In the genomic region with DNA sequence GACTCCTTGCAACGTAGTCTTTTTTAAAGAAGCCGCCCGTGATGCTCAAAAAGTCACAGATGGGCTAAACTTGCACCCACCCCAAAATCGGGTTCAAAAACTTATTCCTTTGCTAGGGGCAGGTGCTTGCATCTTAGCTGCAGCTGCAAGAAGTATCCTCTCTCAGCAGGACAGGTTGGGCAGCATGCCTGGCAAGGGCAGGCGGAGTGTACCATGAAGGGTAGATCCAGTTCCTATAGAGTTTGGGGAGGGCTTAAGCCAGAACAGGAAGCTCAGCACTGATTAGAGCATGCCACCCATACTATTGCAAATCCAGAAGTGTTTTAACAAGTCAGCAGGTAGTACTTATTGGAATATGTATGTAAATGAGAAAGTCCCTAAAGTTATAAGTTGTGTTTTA, we compare ENCODE assay signal across 1 cellular context.
TF ChIP-seq lines count a peak whose summit lies in the region.

No MANE protein-coding gene starts in this region.

TF ChIP-seq in H1, 55 proteins besides CTCF, POLR2A, EP300 and RAD21 (continued from another document):
- no peak for TF ChIP-seq SIN3A (conservative IDR thresholded peaks at IDR 0.05 in 1 of 2, IDR thresholded peaks at IDR 0.05 in 1 of 2; ENCODE audit: low read depth in 1 of 2, low read length in 2 of 2)
- TF ChIP-seq, protein P1, sequence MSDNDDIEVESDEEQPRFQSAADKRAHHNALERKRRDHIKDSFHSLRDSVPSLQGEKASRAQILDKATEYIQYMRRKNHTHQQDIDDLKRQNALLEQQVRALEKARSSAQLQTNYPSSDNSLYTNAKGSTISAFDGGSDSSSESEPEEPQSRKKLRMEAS (IDR thresholded peaks at IDR 0.05): no peak
- TF ChIP-seq TAF1 (IDR thresholded peaks at IDR 0.05; ENCODE audit: low read depth, low read length): no peak
- no peak for TF ChIP-seq YY1 (IDR thresholded peaks at IDR 0.05; ENCODE audit: low read depth, low read length)
- no peak for TF ChIP-seq HDAC6 (IDR thresholded peaks at IDR 0.05; ENCODE audit: low read depth, low read length)
- TF ChIP-seq ZNF274 (IDR thresholded peaks at IDR 0.05; ENCODE audit: borderline replicate concordance, extremely low read depth, low read length): no peak
- TF ChIP-seq NRF1 (IDR thresholded peaks at IDR 0.05; ENCODE audit: low read depth, low read length): no peak
- TF ChIP-seq BCL11A (IDR thresholded peaks at IDR 0.05; ENCODE audit: low read depth in 2 of 2, low read length in 2 of 2): no peak
- no peak for TF ChIP-seq JUND (IDR thresholded peaks at IDR 0.05; ENCODE audit: low read length)
- TF ChIP-seq EGR1 (IDR thresholded peaks at IDR 0.05; ENCODE audit: borderline replicate concordance, low read depth, low read length): no peak
- TF ChIP-seq POLR2AphosphoS5 (IDR thresholded peaks at IDR 0.05; ENCODE audit: low read depth, low read length): no peak
- no peak for TF ChIP-seq CBX5 (IDR thresholded peaks at IDR 0.05; ENCODE audit: low read depth, low read length)
